Comparison of ENCODE assay signal across 1 cellular context in the genomic region with DNA sequence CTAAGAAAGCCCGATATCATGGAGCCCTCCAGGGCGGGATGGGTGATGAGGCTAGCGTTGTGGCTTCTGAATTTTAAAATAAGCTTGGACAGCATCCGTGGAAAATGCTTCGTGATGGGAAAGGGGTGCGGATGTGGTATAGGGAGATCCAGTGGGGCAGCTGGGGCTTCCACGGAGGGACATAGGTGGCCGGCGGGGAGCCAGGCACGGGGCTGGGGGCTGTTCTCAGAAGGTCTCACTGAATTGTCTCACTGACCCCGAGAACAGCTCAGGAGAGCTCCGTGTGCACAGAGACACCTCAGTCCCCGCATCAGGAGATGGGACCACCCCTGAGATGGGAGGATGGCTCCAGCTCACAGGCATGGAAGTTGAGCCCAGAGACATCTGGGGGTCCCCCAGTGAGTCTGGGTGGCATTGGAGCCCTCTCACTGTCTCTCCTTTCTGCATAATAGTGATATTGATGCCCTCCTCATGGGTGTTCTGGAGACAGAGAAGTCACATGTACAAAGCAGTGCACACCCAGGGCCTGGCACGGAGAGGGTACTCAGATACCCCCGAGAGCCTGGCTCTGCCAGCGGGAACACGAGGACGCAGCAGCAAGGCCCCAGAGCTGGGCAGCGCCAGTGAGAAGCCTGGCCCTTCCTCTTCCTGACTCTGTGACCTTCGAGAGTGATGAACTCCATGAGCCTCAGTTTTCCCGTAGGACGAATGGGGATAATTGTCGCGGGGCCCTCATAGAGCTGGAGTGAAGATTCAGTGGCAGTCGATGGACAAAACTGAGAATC.
A peak's percentile ranks its signal among the peaks of the same experiment; 100 is the strongest.
TF ChIP-seq lines count a peak whose summit lies in the region.

No MANE protein-coding gene starts in this region.

TF ChIP-seq in K562, 482 proteins besides CTCF, POLR2A, EP300 and RAD21:
- TF ChIP-seq RBM25 (IDR thresholded peaks at IDR 0.05; ENCODE audit: low read depth, low read length, severe bottlenecking) = peak; percentile 19
- TF ChIP-seq, protein P1, sequence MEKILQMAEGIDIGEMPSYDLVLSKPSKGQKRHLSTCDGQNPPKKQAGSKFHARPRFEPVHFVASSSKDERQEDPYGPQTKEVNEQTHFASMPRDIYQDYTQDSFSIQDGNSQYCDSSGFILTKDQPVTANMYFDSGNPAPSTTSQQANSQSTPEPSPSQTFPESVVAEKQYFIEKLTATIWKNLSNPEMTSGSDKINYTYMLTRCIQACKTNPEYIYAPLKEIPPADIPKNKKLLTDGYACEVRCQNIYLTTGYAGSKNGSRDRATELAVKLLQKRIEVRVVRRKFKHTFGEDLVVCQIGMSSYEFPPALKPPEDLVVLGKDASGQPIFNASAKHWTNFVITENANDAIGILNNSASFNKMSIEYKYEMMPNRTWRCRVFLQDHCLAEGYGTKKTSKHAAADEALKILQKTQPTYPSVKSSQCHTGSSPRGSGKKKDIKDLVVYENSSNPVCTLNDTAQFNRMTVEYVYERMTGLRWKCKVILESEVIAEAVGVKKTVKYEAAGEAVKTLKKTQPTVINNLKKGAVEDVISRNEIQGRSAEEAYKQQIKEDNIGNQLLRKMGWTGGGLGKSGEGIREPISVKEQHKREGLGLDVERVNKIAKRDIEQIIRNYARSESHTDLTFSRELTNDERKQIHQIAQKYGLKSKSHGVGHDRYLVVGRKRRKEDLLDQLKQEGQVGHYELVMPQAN (IDR thresholded peaks at IDR 0.05; ENCODE audit: borderline replicate concordance) = no peak
